Comparison of ENCODE assay signal across 17 cellular contexts in the genomic region with DNA sequence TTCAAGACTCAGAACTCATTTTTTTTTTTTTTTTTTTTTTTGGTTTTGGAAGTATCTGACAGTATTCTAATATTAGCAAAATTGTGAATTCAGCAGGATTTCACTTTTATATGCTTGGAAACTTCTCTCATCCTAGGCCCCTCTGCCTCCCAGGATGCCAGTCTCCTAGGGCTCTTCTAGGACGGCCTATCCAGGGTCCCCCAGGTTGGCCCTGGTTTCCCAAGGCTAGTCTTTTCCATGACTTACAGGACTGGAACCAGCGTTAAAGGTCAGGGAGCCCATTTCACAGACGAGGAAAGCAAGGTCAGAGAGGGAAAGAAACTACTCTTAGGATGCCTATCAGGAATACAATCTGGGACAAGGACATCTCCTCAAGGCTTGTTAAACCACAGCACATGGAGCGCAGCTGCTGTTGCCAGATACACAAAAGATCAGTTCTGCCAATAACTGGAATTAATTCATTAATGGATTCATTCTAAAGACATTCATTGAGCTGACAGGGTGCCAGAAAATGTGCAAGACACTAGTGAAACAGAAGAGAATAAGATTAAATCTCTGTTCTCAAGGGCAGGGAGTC.
"Had no signal": no experiment of that assay in that cellular context is flagged by ENCODE, and none has a peak within 500 bp of the region (broad histone marks: within the 10 kb centered on the region; RNA-seq: fewer than 3 reads in every experiment).

No MANE protein-coding gene starts in this region.

- ATAC-seq: effector memory CD8-positive, alpha-beta T cell; left colon had no signal

- H3K4me1 Mint-ChIP-seq: activated B cell treated with CpG ODN at 0.5 μM for 24 hours; activated CD4-positive, alpha-beta memory T cell treated with anti-CD3 and anti-CD28 coated beads, Interleukin-2, amount 10 ng/mL, durations not matched to agents 7 days and 5 days; nephron progenitor cell had no signal

- H3K36me3 Mint-ChIP-seq: activated naive CD8-positive, alpha-beta T cell had no signal

- H3K9me3 ChIP-seq: tibial nerve, uterus had no signal

- H3K79me2 ChIP-seq: hepatocyte had no signal

- H3K4me3 ChIP-seq: cardiac muscle cell, hepatocyte, lung, tibial nerve, uterus had no signal

- H3K27me3 ChIP-seq: cardiac muscle cell, foreskin keratinocyte, tibial nerve, uterus had no signal

- H2AFZ ChIP-seq: hepatocyte had no signal

- FAIRE-seq: TTC549 had no signal

- H3K4me3 Mint-ChIP-seq: activated B cell treated with CpG ODN at 0.5 μM for 24 hours; activated CD4-positive, alpha-beta memory T cell treated with anti-CD3 and anti-CD28 coated beads, Interleukin-2, amount 10 ng/mL, durations not matched to agents 7 days and 5 days; activated naive CD8-positive, alpha-beta T cell; effector memory CD8-positive, alpha-beta T cell; nephron progenitor cell; stimulated activated naive CD8-positive, alpha-beta T cell treated with anti-CD3 and anti-CD28 coated beads, Interleukin-15, Interleukin-2, amounts not matched to agents 100 ng/mL and 50 ng/mL, for 24 hours had no signal

- H3K4me1 ChIP-seq: foreskin keratinocyte, tibial nerve, uterus had no signal

- H3K36me3 ChIP-seq: cardiac muscle cell, tibial nerve, uterus had no signal

- H3K27ac Mint-ChIP-seq: activated B cell treated with CpG ODN at 0.5 μM for 24 hours; activated CD4-positive, alpha-beta memory T cell treated with anti-CD3 and anti-CD28 coated beads, Interleukin-2, amount 10 ng/mL, durations not matched to agents 7 days and 5 days; activated naive CD8-positive, alpha-beta T cell; effector memory CD8-positive, alpha-beta T cell; nephron progenitor cell; stimulated activated naive CD8-positive, alpha-beta T cell treated with anti-CD3 and anti-CD28 coated beads, Interleukin-15, Interleukin-2, amounts not matched to agents 100 ng/mL and 50 ng/mL, for 24 hours had no signal

- DNase-seq: activated B cell treated with CpG ODN at 0.5 μM for 24 hours; activated CD4-positive, alpha-beta T cell treated with anti-CD3 and anti-CD28 coated beads for 4 hours; dermis blood vessel endothelial cell; effector memory CD8-positive, alpha-beta T cell; left colon; nephron progenitor cell; retina; uterus had no signal

- H3K4me2 ChIP-seq: hepatocyte had no signal

- H3K27ac ChIP-seq: cardiac muscle cell, foreskin keratinocyte, hepatocyte, tibial nerve, uterus had no signal

- H3K9me3 Mint-ChIP-seq: activated B cell treated with CpG ODN at 0.5 μM for 24 hours; activated CD4-positive, alpha-beta memory T cell treated with anti-CD3 and anti-CD28 coated beads, Interleukin-2, amount 10 ng/mL, durations not matched to agents 7 days and 5 days; effector memory CD8-positive, alpha-beta T cell; nephron progenitor cell; stimulated activated naive CD8-positive, alpha-beta T cell treated with anti-CD3 and anti-CD28 coated beads, Interleukin-15, Interleukin-2, amounts not matched to agents 100 ng/mL and 50 ng/mL, for 24 hours had no signal
